ENCODE assay signal across 8 cellular contexts in genomic region chr17:45132569-45133463, GRCh38. TPM values are rescaled to one million over a fixed set of nuclear protein-coding genes. Genes with fewer than 3 reads are reported as not detected.
DNase-seq lines count a peak whose midpoint lies in the region; ATAC-seq lines count a peak whose summit lies in the region.

No MANE protein-coding gene starts in this region.

- H3K9me3 Mint-ChIP-seq in activated CD8-positive, alpha-beta T cell treated with anti-CD3 and anti-CD28 coated beads, Interleukin-2, amount 10 ng/mL, durations not matched to agents 7 days and 5 days (ENCODE audit: insufficient read depth), result no peaks in the 10 kb centered on the region
- H3K9me3 Mint-ChIP-seq in effector memory CD8-positive, alpha-beta T cell, result no peaks in the 10 kb centered on the region

- H3K27me3 Mint-ChIP-seq in activated CD8-positive, alpha-beta T cell treated with anti-CD3 and anti-CD28 coated beads, Interleukin-2, amount 10 ng/mL, durations not matched to agents 7 days and 5 days (ENCODE audit: low read depth), result peaks cover 10% of the 10 kb centered on the region
- H3K27me3 Mint-ChIP-seq in effector memory CD8-positive, alpha-beta T cell, result peaks cover 0 to 12% of the 10 kb centered on the region in 2 donors

- peak; percentile 55 for DNase-seq in DMS 273 treated with DMSO at 0.1 percent for 48 hours (lab: John Stamatoyannopoulos, UW)
- peak; percentile 90 for DNase-seq in NCI-H82 (lab: John Stamatoyannopoulos, UW)
- peak; percentile 77 for DNase-seq in activated CD8-positive, alpha-beta T cell treated with anti-CD3 and anti-CD28 coated beads, Interleukin-2, amount 10 ng/mL, durations not matched to agents 7 days and 5 days
- peak; percentile 53 to 72 (median 55) for DNase-seq in effector memory CD8-positive, alpha-beta T cell
- DNase-seq in medulla oblongata (ENCODE audit: extremely low spot score), result peak; percentile 72
- DNase-seq in stimulated activated CD4-positive, alpha-beta T cell treated with anti-CD3 and anti-CD28 coated beads, TNF-alpha, amount 100 ng/mL, for 48 hours (ENCODE audit: low read depth in 3 of 3), result peak in 2 of 3 donors; percentile 46 to 78

- H3K36me3 Mint-ChIP-seq in activated CD8-positive, alpha-beta T cell treated with anti-CD3 and anti-CD28 coated beads, Interleukin-2, amount 10 ng/mL, durations not matched to agents 7 days and 5 days (ENCODE audit: low read depth), result no peaks in the 10 kb centered on the region
- peaks cover 22% of the 10 kb centered on the region for H3K36me3 Mint-ChIP-seq in effector memory CD8-positive, alpha-beta T cell (ENCODE audit: insufficient read depth)

- CTCF ChIA-PET in activated CD8-positive, alpha-beta T cell treated with anti-CD3 and anti-CD28 coated beads, Interleukin-2, amount 10 ng/mL, durations not matched to agents 7 days and 5 days (lab: Charles Lee), result interaction anchor here (0.7 to 10.8 kb wide), 7 partner anchors 17 to 82 kb away, joined by 3 to 365 read pairs (median 3); partner anchors contain the start of genes DCAKD, HEXIM2 and NMT1

- H3K4me1 Mint-ChIP-seq in activated CD8-positive, alpha-beta T cell treated with anti-CD3 and anti-CD28 coated beads, Interleukin-2, amount 10 ng/mL, durations not matched to agents 7 days and 5 days (ENCODE audit: low read depth), result peaks cover 22% of the 10 kb centered on the region
- peaks cover 6 to 26% of the 10 kb centered on the region in 2 donors for H3K4me1 Mint-ChIP-seq in effector memory CD8-positive, alpha-beta T cell (ENCODE audit: low read depth in 2 of 2)

- ATAC-seq in HG02759 (IDR thresholded peaks at IDR 0.05; ENCODE audit: unreplicated experiment) (peak; percentile 34), HG03108 (IDR thresholded peaks at IDR 0.05; ENCODE audit: unreplicated experiment) (no peak)
- ATAC-seq in activated CD8-positive, alpha-beta T cell treated with anti-CD3 and anti-CD28 coated beads, Interleukin-2, amount 10 ng/mL, durations not matched to agents 7 days and 5 days, result peak; percentile 48
- peak; percentile 47 for ATAC-seq in effector memory CD8-positive, alpha-beta T cell (replicated peaks)

- H3K27ac Mint-ChIP-seq in activated CD8-positive, alpha-beta T cell treated with anti-CD3 and anti-CD28 coated beads, Interleukin-2, amount 10 ng/mL, durations not matched to agents 7 days and 5 days, result peak overlapping the region; percentile 78
- H3K27ac Mint-ChIP-seq in effector memory CD8-positive, alpha-beta T cell, result peak overlapping the region; percentile 82 to 84

- POLR2A ChIA-PET in activated CD8-positive, alpha-beta T cell treated with anti-CD3 and anti-CD28 coated beads, Interleukin-2, amount 10 ng/mL, durations not matched to agents 7 days and 5 days (lab: Charles Lee), result interaction anchor here (0.7 kb wide), 1 partner anchor 16 kb away, joined by 4 read pairs; the partner anchor contains the start of gene HEXIM1

- H3K4me3 Mint-ChIP-seq in activated CD8-positive, alpha-beta T cell treated with anti-CD3 and anti-CD28 coated beads, Interleukin-2, amount 10 ng/mL, durations not matched to agents 7 days and 5 days, result peak overlapping the region; percentile 87
- peak overlapping the region; percentile 84 to 87 for H3K4me3 Mint-ChIP-seq in effector memory CD8-positive, alpha-beta T cell

RNA-seq across cellular contexts. Expression of gene PLCD3, which starts 0.5 kb away (rescaled TPM):
- total RNA-seq in activated CD8-positive, alpha-beta T cell treated with anti-CD3 and anti-CD28 coated beads, Interleukin-2, amount 10 ng/mL, durations not matched to agents 7 days and 5 days, result 1 to 10 TPM; 4.3 to 4.6 TPM

RNA-seq across cellular contexts. Expression of gene ACBD4, which starts 2.7 kb away (rescaled TPM):
- total RNA-seq in activated CD8-positive, alpha-beta T cell treated with anti-CD3 and anti-CD28 coated beads, Interleukin-2, amount 10 ng/mL, durations not matched to agents 7 days and 5 days, result 10 to 100 TPM in 1 of 2 experiments, 1 to 10 TPM in 1; 10.0 to 12.5 TPM

RNA-seq across cellular contexts. Expression of gene HEXIM1, which starts 15.5 kb away (rescaled TPM):
- 10 to 100 TPM; 29.2 to 29.4 TPM for total RNA-seq in activated CD8-positive, alpha-beta T cell treated with anti-CD3 and anti-CD28 coated beads, Interleukin-2, amount 10 ng/mL, durations not matched to agents 7 days and 5 days

RNA-seq across cellular contexts. Expression of gene HEXIM2, which starts 28.9 kb away (rescaled TPM):
- total RNA-seq in activated CD8-positive, alpha-beta T cell treated with anti-CD3 and anti-CD28 coated beads, Interleukin-2, amount 10 ng/mL, durations not matched to agents 7 days and 5 days, result 1 to 10 TPM; 7.8 to 8.8 TPM
